ENCODE assay signal across 28 cellular contexts in genomic region chrX:10208281-10208856, GRCh38. TPM values are rescaled to one million over a fixed set of nuclear protein-coding genes. Genes with fewer than 3 reads are reported as not detected.
"Had no signal": no experiment of that assay in that cellular context is flagged by ENCODE, and none has a peak within 500 bp of the region (broad histone marks: within the 10 kb centered on the region; RNA-seq: fewer than 3 reads in every experiment).

No MANE protein-coding gene starts in this region.

- H3K27me3 ChIP-seq: adrenal gland, body of pancreas, gastrocnemius medialis, left lung, neutrophil, sigmoid colon had no signal

- H3K27me3 Mint-ChIP-seq: activated naive CD8-positive, alpha-beta T cell treated with anti-CD3 and anti-CD28 coated beads for 36 hours had no signal

- H3K9me3 Mint-ChIP-seq: activated CD8-positive, alpha-beta T cell treated with anti-CD3 and anti-CD28 coated beads for 36 hours; activated naive CD8-positive, alpha-beta T cell treated with anti-CD3 and anti-CD28 coated beads for 36 hours; activated T-cell treated with anti-CD3 and anti-CD28 coated beads, Interleukin-2, amount 50 U/mL, for 72 hours; immature natural killer cell; stimulated activated effector memory CD8-positive, alpha-beta T cell treated with anti-CD3 and anti-CD28 coated beads, Interleukin-12 subunit alpha, Interleukin-12 subunit beta, amount 100 ng/mL, for 72 hours had no signal

- H3K4me3 Mint-ChIP-seq: activated CD8-positive, alpha-beta memory T cell treated with anti-CD3 and anti-CD28 coated beads, Interleukin-2, amount 10 ng/mL, durations not matched to agents 7 days and 5 days; activated CD8-positive, alpha-beta T cell treated with anti-CD3 and anti-CD28 coated beads for 36 hours; activated naive CD8-positive, alpha-beta T cell treated with anti-CD3 and anti-CD28 coated beads for 36 hours; activated T-cell treated with anti-CD3 and anti-CD28 coated beads, Interleukin-2, amount 50 U/mL, for 72 hours; immature natural killer cell; nephron progenitor cell; stimulated activated effector memory CD8-positive, alpha-beta T cell treated with anti-CD3 and anti-CD28 coated beads, Interleukin-12 subunit alpha, Interleukin-12 subunit beta, amount 100 ng/mL, for 72 hours; WTC11 had no signal

- H3K4me3 ChIP-seq: adrenal gland, body of pancreas, coronary artery, dorsolateral prefrontal cortex, gastrocnemius medialis, left lung, sigmoid colon, tibial nerve had no signal

- ATAC-seq: activated CD8-positive, alpha-beta memory T cell treated with anti-CD3 and anti-CD28 coated beads, Interleukin-2, amount 10 ng/mL, durations not matched to agents 7 days and 5 days; activated CD8-positive, alpha-beta T cell treated with anti-CD3 and anti-CD28 coated beads for 36 hours; activated T-cell treated with anti-CD3 and anti-CD28 coated beads, Interleukin-2, amount 50 U/mL, for 72 hours; body of pancreas; gastrocnemius medialis; left lung; stimulated activated effector memory CD8-positive, alpha-beta T cell treated with anti-CD3 and anti-CD28 coated beads, Interleukin-12 subunit alpha, Interleukin-12 subunit beta, amount 100 ng/mL, for 72 hours; WTC11 had no signal

- H3K36me3 Mint-ChIP-seq: activated CD8-positive, alpha-beta memory T cell treated with anti-CD3 and anti-CD28 coated beads, Interleukin-2, amount 10 ng/mL, durations not matched to agents 7 days and 5 days; activated naive CD8-positive, alpha-beta T cell treated with anti-CD3 and anti-CD28 coated beads for 36 hours; immature natural killer cell; stimulated activated effector memory CD8-positive, alpha-beta T cell treated with anti-CD3 and anti-CD28 coated beads, Interleukin-12 subunit alpha, Interleukin-12 subunit beta, amount 100 ng/mL, for 72 hours had no signal

- H3K27ac Mint-ChIP-seq: activated CD8-positive, alpha-beta memory T cell treated with anti-CD3 and anti-CD28 coated beads, Interleukin-2, amount 10 ng/mL, durations not matched to agents 7 days and 5 days; activated CD8-positive, alpha-beta T cell treated with anti-CD3 and anti-CD28 coated beads for 36 hours; activated naive CD8-positive, alpha-beta T cell treated with anti-CD3 and anti-CD28 coated beads for 36 hours; activated T-cell treated with anti-CD3 and anti-CD28 coated beads, Interleukin-2, amount 50 U/mL, for 72 hours; immature natural killer cell; nephron progenitor cell; stimulated activated effector memory CD8-positive, alpha-beta T cell treated with anti-CD3 and anti-CD28 coated beads, Interleukin-12 subunit alpha, Interleukin-12 subunit beta, amount 100 ng/mL, for 72 hours; WTC11 had no signal

- H3K27ac ChIP-seq: adrenal gland, body of pancreas, coronary artery, dorsolateral prefrontal cortex, gastrocnemius medialis, left lung, neutrophil, sigmoid colon, tibial nerve had no signal

- DNase-seq: activated CD4-positive, alpha-beta T cell treated with anti-CD3 and anti-CD28 coated beads, Interleukin-2, amount 50 U/mL, for 1 hour; activated CD8-positive, alpha-beta memory T cell treated with anti-CD3 and anti-CD28 coated beads, Interleukin-2, amount 10 ng/mL, durations not matched to agents 7 days and 5 days; activated CD8-positive, alpha-beta T cell treated with anti-CD3 and anti-CD28 coated beads for 36 hours; activated naive CD4-positive, alpha-beta T cell; activated naive CD8-positive, alpha-beta T cell treated with anti-CD3 and anti-CD28 coated beads for 36 hours; activated T-cell treated with anti-CD3 and anti-CD28 coated beads, Interleukin-2, amount 50 U/mL, for 72 hours; adrenal gland; aorta; body of pancreas; dorsolateral prefrontal cortex; effector memory CD4-positive, alpha-beta T cell; erythroblast; gastrocnemius medialis; glutamatergic neuron; hippocampal formation; immature natural killer cell; kidney; left lung; nephron progenitor cell; sigmoid colon; small intestine; stimulated activated CD4-positive, alpha-beta T cell treated with anti-CD3 and anti-CD28 coated beads, Interleukin-4, amount 100 ng/mL, for 24 hours; T-helper 2 cell had no signal

- H3K4me1 ChIP-seq: adrenal gland, body of pancreas, gastrocnemius medialis, left lung, sigmoid colon, tibial nerve had no signal

- H3K4me1 Mint-ChIP-seq: activated CD8-positive, alpha-beta memory T cell treated with anti-CD3 and anti-CD28 coated beads, Interleukin-2, amount 10 ng/mL, durations not matched to agents 7 days and 5 days; activated naive CD8-positive, alpha-beta T cell treated with anti-CD3 and anti-CD28 coated beads for 36 hours; immature natural killer cell; nephron progenitor cell; stimulated activated effector memory CD8-positive, alpha-beta T cell treated with anti-CD3 and anti-CD28 coated beads, Interleukin-12 subunit alpha, Interleukin-12 subunit beta, amount 100 ng/mL, for 72 hours; WTC11 had no signal

RNA-seq across cellular contexts. Expression of gene CLCN4, which starts 51.6 kb away (rescaled TPM):
- total RNA-seq: activated CD8-positive, alpha-beta T cell treated with anti-CD3 and anti-CD28 coated beads for 36 hours had no signal
